In the genomic region with DNA sequence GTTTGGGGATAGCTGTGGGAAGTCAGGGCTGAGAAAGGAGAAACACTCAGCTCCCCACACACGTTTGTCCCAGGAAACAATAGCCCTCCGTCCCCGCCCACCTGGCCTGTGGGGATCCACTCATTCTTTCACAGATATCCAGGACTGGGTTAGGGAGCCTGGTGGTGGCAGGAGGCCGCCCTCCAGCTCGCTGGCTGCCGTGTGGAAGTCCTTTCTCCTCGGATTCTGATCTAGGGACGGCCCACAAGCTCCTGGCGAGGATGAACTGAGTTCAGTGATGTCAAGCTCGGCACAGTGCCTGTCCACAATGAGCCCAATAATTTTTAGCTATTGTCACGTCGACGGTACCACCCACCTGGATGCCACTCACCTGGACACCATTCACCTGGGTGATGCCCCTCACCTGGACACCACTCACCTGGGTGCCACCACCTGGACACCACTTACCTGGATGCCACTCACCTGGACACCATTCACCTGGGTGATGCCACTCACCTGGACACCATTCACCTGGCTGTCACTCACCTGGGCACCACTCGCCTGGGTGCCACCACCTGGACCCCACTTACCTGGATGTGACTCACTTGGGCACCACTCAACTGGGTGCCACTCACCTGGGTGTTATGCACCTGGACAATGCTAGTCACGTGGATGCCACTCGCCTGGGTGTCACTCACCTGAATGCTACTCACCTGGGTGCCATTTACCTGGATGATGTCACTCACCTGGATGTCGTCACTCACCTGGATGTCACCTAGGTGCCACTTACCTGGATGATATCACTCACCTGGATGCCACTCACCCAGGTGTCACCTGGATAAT, we compare ENCODE assay signal across 22 cellular contexts.
"Had no signal": no experiment of that assay in that cellular context is flagged by ENCODE, and none has a peak within 500 bp of the region (broad histone marks: within the 10 kb centered on the region; RNA-seq: fewer than 3 reads in every experiment).

No MANE protein-coding gene starts in this region.

- H3K36me3 ChIP-seq: thoracic aorta had no signal

- H3K36me3 Mint-ChIP-seq: activated CD4-positive, alpha-beta memory T cell treated with anti-CD3 and anti-CD28 coated beads for 36 hours; activated CD8-positive, alpha-beta memory T cell treated with anti-CD3 and anti-CD28 coated beads, Interleukin-2, amount 10 ng/mL, durations not matched to agents 7 days and 5 days; activated naive CD8-positive, alpha-beta T cell treated with anti-CD3 and anti-CD28 coated beads for 36 hours; stimulated activated effector memory CD8-positive, alpha-beta T cell treated with anti-CD3 and anti-CD28 coated beads, Interleukin-12 subunit alpha, Interleukin-12 subunit beta, amount 100 ng/mL, for 72 hours had no signal

- H3K4me1 ChIP-seq: psoas muscle had no signal

- H3K27ac ChIP-seq: dorsolateral prefrontal cortex, epithelial cell of prostate, psoas muscle, thoracic aorta had no signal

- H3K4me1 Mint-ChIP-seq: activated CD4-positive, alpha-beta T cell treated with anti-CD3 and anti-CD28 coated beads for 36 hours; activated CD8-positive, alpha-beta memory T cell treated with anti-CD3 and anti-CD28 coated beads, Interleukin-2, amount 10 ng/mL, durations not matched to agents 7 days and 5 days; activated T-helper 17 cell treated with anti-CD3 and anti-CD28 coated beads, Interleukin-2, amount 50 U/mL, for 72 hours; stimulated activated effector memory CD8-positive, alpha-beta T cell treated with anti-CD3 and anti-CD28 coated beads, Interleukin-12 subunit alpha, Interleukin-12 subunit beta, amount 100 ng/mL, for 72 hours had no signal

- H3K4me3 ChIP-seq: dorsolateral prefrontal cortex, psoas muscle, thoracic aorta had no signal

- ATAC-seq: activated CD4-positive, alpha-beta T cell treated with anti-CD3 and anti-CD28 coated beads for 36 hours; activated CD8-positive, alpha-beta memory T cell treated with anti-CD3 and anti-CD28 coated beads, Interleukin-2, amount 10 ng/mL, durations not matched to agents 7 days and 5 days; activated T-helper 17 cell treated with anti-CD3 and anti-CD28 coated beads, Interleukin-2, amount 50 U/mL, for 72 hours; left lobe of liver; psoas muscle; right cardiac atrium; stimulated activated effector memory CD8-positive, alpha-beta T cell treated with anti-CD3 and anti-CD28 coated beads, Interleukin-12 subunit alpha, Interleukin-12 subunit beta, amount 100 ng/mL, for 72 hours had no signal

- H3K27ac Mint-ChIP-seq: activated CD4-positive, alpha-beta memory T cell treated with anti-CD3 and anti-CD28 coated beads for 36 hours; activated CD4-positive, alpha-beta T cell treated with anti-CD3 and anti-CD28 coated beads for 36 hours; activated CD8-positive, alpha-beta memory T cell treated with anti-CD3 and anti-CD28 coated beads, Interleukin-2, amount 10 ng/mL, durations not matched to agents 7 days and 5 days; activated naive CD8-positive, alpha-beta T cell treated with anti-CD3 and anti-CD28 coated beads for 36 hours; activated T-helper 17 cell treated with anti-CD3 and anti-CD28 coated beads, Interleukin-2, amount 50 U/mL, for 72 hours; endodermal cell; nephron progenitor cell; stimulated activated effector memory CD8-positive, alpha-beta T cell treated with anti-CD3 and anti-CD28 coated beads, Interleukin-12 subunit alpha, Interleukin-12 subunit beta, amount 100 ng/mL, for 72 hours had no signal

- H3K9me3 Mint-ChIP-seq: activated naive CD8-positive, alpha-beta T cell treated with anti-CD3 and anti-CD28 coated beads for 36 hours; activated T-helper 17 cell treated with anti-CD3 and anti-CD28 coated beads, Interleukin-2, amount 50 U/mL, for 72 hours; endodermal cell; nephron progenitor cell; stimulated activated effector memory CD8-positive, alpha-beta T cell treated with anti-CD3 and anti-CD28 coated beads, Interleukin-12 subunit alpha, Interleukin-12 subunit beta, amount 100 ng/mL, for 72 hours had no signal

- H3K4me3 Mint-ChIP-seq: activated CD4-positive, alpha-beta memory T cell treated with anti-CD3 and anti-CD28 coated beads for 36 hours; activated CD4-positive, alpha-beta T cell treated with anti-CD3 and anti-CD28 coated beads for 36 hours; activated CD8-positive, alpha-beta memory T cell treated with anti-CD3 and anti-CD28 coated beads, Interleukin-2, amount 10 ng/mL, durations not matched to agents 7 days and 5 days; activated naive CD8-positive, alpha-beta T cell treated with anti-CD3 and anti-CD28 coated beads for 36 hours; activated T-helper 17 cell treated with anti-CD3 and anti-CD28 coated beads, Interleukin-2, amount 50 U/mL, for 72 hours; endodermal cell; nephron progenitor cell; stimulated activated effector memory CD8-positive, alpha-beta T cell treated with anti-CD3 and anti-CD28 coated beads, Interleukin-12 subunit alpha, Interleukin-12 subunit beta, amount 100 ng/mL, for 72 hours had no signal

- DNase-seq: activated CD4-positive, alpha-beta memory T cell treated with anti-CD3 and anti-CD28 coated beads for 36 hours; activated CD4-positive, alpha-beta T cell treated with anti-CD3 and anti-CD28 coated beads for 36 hours; activated CD8-positive, alpha-beta memory T cell treated with anti-CD3 and anti-CD28 coated beads, Interleukin-2, amount 10 ng/mL, durations not matched to agents 7 days and 5 days; activated naive CD4-positive, alpha-beta T cell; activated naive CD8-positive, alpha-beta T cell treated with anti-CD3 and anti-CD28 coated beads for 36 hours; amniotic stem cell; dorsolateral prefrontal cortex; head of caudate nucleus; kidney; nephron progenitor cell; psoas muscle; right cardiac atrium; small intestine; stimulated activated CD4-positive, alpha-beta T cell treated with anti-CD3 and anti-CD28 coated beads, Interleukin-4, amount 100 ng/mL, for 1 hour; SW 1271; T-helper 2 cell had no signal

- H3K9me3 ChIP-seq: psoas muscle, thoracic aorta had no signal
